1 cellular context compared by ENCODE assay signal in genomic region chr16:10942352-10943297, GRCh38.
A peak's percentile ranks its signal among the peaks of the same experiment; 100 is the strongest.
TF ChIP-seq lines count a peak whose summit lies in the region.

DEXI (minus strand) TSS chr16:10942468; CDS start chr16:10942005, 463 bp downstream.

TF ChIP-seq in HepG2, 621 proteins besides CTCF, POLR2A, EP300 and RAD21 (continued from another document and continues in another):
- TF ChIP-seq NR1H2 (CRISPR knock-in tag; IDR thresholded peaks at IDR 0.05; ENCODE audit: borderline replicate concordance, low read depth): no peak
- no peak for TF ChIP-seq HMG20A (CRISPR knock-in tag; IDR thresholded peaks at IDR 0.05; ENCODE audit: borderline replicate concordance)
- no peak for TF ChIP-seq MAFG (CRISPR knock-in tag; IDR thresholded peaks at IDR 0.05)
- TF ChIP-seq, protein P1, sequence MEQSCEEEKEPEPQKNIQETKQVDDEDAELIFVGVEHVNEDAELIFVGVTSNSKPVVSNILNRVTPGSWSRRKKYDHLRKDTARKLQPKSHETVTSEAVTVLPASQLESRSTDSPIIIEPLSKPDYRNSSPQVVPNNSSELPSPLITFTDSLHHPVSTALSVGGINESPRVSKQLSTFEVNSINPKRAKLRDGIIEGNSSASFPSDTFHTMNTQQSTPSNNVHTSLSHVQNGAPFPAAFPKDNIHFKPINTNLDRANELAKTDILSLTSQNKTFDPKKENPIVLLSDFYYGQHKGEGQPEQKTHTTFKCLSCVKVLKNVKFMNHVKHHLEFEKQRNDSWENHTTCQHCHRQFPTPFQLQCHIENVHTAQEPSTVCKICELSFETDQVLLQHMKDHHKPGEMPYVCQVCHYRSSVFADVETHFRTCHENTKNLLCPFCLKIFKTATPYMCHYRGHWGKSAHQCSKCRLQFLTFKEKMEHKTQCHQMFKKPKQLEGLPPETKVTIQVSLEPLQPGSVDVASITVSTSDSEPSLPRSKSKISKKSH (CRISPR knock-in tag; IDR thresholded peaks at IDR 0.05; ENCODE audit: borderline replicate concordance): no peak; the same call in 1 of the 2 replicates
- TF ChIP-seq HOXA9 (CRISPR knock-in tag; IDR thresholded peaks at IDR 0.05; ENCODE audit: borderline replicate concordance): no peak
- TF ChIP-seq ZNF382 (CRISPR knock-in tag; IDR thresholded peaks at IDR 0.05; ENCODE audit: borderline replicate concordance): no peak
- TF ChIP-seq RXRB (CRISPR knock-in tag; IDR thresholded peaks at IDR 0.05; ENCODE audit: borderline replicate concordance): peak; percentile 53
- no peak for TF ChIP-seq GATA4 (IDR thresholded peaks at IDR 0.05; ENCODE audit: borderline replicate concordance, low read depth)
- no peak for TF ChIP-seq TRIM24 (CRISPR knock-in tag; IDR thresholded peaks at IDR 0.05)
- no peak for TF ChIP-seq MTF2 (CRISPR knock-in tag; IDR thresholded peaks at IDR 0.05; ENCODE audit: borderline replicate concordance)
- no peak for TF ChIP-seq FOXO4 (CRISPR knock-in tag; conservative IDR thresholded peaks at IDR 0.05)
- no peak for TF ChIP-seq ZNF101 (CRISPR knock-in tag; IDR thresholded peaks at IDR 0.05; ENCODE audit: borderline replicate concordance, low read depth)
- TF ChIP-seq SIN3B (IDR thresholded peaks at IDR 0.05; ENCODE audit: low read length): peak; percentile 16; the same call in 1 of the 2 replicates
- TF ChIP-seq, protein P2, sequence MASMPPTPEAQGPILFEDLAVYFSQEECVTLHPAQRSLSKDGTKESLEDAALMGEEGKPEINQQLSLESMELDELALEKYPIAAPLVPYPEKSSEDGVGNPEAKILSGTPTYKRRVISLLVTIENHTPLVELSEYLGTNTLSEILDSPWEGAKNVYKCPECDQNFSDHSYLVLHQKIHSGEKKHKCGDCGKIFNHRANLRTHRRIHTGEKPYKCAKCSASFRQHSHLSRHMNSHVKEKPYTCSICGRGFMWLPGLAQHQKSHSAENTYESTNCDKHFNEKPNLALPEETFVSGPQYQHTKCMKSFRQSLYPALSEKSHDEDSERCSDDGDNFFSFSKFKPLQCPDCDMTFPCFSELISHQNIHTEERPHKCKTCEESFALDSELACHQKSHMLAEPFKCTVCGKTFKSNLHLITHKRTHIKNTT (CRISPR knock-in tag; IDR thresholded peaks at IDR 0.05): no peak
- TF ChIP-seq ZNF230 (CRISPR knock-in tag; IDR thresholded peaks at IDR 0.05): no peak
- no peak for TF ChIP-seq ZNF282 (IDR thresholded peaks at IDR 0.05; ENCODE audit: partially characterized antibody)
- TF ChIP-seq RAD51 (IDR thresholded peaks at IDR 0.05; ENCODE audit: borderline replicate concordance): no peak
- TF ChIP-seq NRL (CRISPR knock-in tag; IDR thresholded peaks at IDR 0.05; ENCODE audit: borderline replicate concordance): no peak
- TF ChIP-seq ZNF281 (CRISPR knock-in tag; IDR thresholded peaks at IDR 0.05; ENCODE audit: borderline replicate concordance): 0 out of 2 replicates have a peak, but pooled peaks have one; percentile 12
- 0 out of 2 replicates have a peak, but pooled peaks have one; percentile 28 for TF ChIP-seq DNMT1 (CRISPR knock-in tag; IDR thresholded peaks at IDR 0.05)
- no peak for TF ChIP-seq PCBP2 (optimal IDR thresholded peaks at IDR 0.05; ENCODE audit: low read depth, low read length, poor library complexity, severe bottlenecking)
- TF ChIP-seq BORCS8-MEF2B (CRISPR knock-in tag; IDR thresholded peaks at IDR 0.05): 0 out of 2 replicates have a peak, but pooled peaks have one; percentile 44
- no peak for TF ChIP-seq ZNF550 (CRISPR knock-in tag; IDR thresholded peaks at IDR 0.05; ENCODE audit: borderline replicate concordance)
- TF ChIP-seq ZNF616 (CRISPR knock-in tag; IDR thresholded peaks at IDR 0.05; ENCODE audit: low read depth): no peak
- TF ChIP-seq MED13 (CRISPR knock-in tag; IDR thresholded peaks at IDR 0.05): no peak
- TF ChIP-seq KLF15 (CRISPR knock-in tag; IDR thresholded peaks at IDR 0.05; ENCODE audit: borderline replicate concordance): no peak
- TF ChIP-seq, protein P3, sequence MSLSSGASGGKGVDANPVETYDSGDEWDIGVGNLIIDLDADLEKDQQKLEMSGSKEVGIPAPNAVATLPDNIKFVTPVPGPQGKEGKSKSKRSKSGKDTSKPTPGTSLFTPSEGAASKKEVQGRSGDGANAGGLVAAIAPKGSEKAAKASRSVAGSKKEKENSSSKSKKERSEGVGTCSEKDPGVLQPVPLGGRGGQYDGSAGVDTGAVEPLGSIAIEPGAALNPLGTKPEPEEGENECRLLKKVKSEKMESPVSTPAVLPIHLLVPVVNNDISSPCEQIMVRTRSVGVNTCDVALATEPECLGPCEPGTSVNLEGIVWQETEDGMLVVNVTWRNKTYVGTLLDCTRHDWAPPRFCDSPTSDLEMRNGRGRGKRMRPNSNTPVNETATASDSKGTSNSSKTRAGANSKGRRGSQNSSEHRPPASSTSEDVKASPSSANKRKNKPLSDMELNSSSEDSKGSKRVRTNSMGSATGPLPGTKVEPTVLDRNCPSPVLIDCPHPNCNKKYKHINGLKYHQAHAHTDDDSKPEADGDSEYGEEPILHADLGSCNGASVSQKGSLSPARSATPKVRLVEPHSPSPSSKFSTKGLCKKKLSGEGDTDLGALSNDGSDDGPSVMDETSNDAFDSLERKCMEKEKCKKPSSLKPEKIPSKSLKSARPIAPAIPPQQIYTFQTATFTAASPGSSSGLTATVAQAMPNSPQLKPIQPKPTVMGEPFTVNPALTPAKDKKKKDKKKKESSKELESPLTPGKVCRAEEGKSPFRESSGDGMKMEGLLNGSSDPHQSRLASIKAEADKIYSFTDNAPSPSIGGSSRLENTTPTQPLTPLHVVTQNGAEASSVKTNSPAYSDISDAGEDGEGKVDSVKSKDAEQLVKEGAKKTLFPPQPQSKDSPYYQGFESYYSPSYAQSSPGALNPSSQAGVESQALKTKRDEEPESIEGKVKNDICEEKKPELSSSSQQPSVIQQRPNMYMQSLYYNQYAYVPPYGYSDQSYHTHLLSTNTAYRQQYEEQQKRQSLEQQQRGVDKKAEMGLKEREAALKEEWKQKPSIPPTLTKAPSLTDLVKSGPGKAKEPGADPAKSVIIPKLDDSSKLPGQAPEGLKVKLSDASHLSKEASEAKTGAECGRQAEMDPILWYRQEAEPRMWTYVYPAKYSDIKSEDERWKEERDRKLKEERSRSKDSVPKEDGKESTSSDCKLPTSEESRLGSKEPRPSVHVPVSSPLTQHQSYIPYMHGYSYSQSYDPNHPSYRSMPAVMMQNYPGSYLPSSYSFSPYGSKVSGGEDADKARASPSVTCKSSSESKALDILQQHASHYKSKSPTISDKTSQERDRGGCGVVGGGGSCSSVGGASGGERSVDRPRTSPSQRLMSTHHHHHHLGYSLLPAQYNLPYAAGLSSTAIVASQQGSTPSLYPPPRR (CRISPR knock-in tag; IDR thresholded peaks at IDR 0.05; ENCODE audit: borderline replicate concordance): no peak
- TF ChIP-seq MNT (IDR thresholded peaks at IDR 0.05): no peak
- 0 out of 2 replicates have a peak, but pooled peaks have one; percentile 53 for TF ChIP-seq ZBTB42 (CRISPR knock-in tag; IDR thresholded peaks at IDR 0.05)
- TF ChIP-seq NR2C2 (CRISPR knock-in tag; IDR thresholded peaks at IDR 0.05; ENCODE audit: borderline replicate concordance): 0 out of 2 replicates have a peak, but pooled peaks have one; percentile 4
- peak; percentile 44; the same call in 1 of the 2 replicates for TF ChIP-seq PPARG (CRISPR knock-in tag; conservative IDR thresholded peaks at IDR 0.05)
- TF ChIP-seq ZBTB44 (CRISPR knock-in tag; IDR thresholded peaks at IDR 0.05): no peak
- TF ChIP-seq ZFP1 (CRISPR knock-in tag; IDR thresholded peaks at IDR 0.05): 0 out of 2 replicates have a peak, but pooled peaks have one; percentile 37
- TF ChIP-seq ZNF430 (CRISPR knock-in tag; IDR thresholded peaks at IDR 0.05): no peak
- TF ChIP-seq, protein P4, sequence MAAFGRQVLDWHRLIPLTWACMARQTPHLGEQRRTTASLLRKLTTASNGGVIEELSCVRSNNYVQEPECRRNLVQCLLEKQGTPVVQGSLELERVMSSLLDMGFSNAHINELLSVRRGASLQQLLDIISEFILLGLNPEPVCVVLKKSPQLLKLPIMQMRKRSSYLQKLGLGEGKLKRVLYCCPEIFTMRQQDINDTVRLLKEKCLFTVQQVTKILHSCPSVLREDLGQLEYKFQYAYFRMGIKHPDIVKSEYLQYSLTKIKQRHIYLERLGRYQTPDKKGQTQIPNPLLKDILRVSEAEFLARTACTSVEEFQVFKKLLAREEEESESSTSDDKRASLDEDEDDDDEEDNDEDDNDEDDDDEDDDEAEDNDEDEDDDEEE (CRISPR knock-in tag; IDR thresholded peaks at IDR 0.05): peak; percentile 43; the same call in 1 of the 2 replicates
- TF ChIP-seq RERE (CRISPR knock-in tag; IDR thresholded peaks at IDR 0.05; ENCODE audit: low read depth): no peak
